In the genomic region with DNA sequence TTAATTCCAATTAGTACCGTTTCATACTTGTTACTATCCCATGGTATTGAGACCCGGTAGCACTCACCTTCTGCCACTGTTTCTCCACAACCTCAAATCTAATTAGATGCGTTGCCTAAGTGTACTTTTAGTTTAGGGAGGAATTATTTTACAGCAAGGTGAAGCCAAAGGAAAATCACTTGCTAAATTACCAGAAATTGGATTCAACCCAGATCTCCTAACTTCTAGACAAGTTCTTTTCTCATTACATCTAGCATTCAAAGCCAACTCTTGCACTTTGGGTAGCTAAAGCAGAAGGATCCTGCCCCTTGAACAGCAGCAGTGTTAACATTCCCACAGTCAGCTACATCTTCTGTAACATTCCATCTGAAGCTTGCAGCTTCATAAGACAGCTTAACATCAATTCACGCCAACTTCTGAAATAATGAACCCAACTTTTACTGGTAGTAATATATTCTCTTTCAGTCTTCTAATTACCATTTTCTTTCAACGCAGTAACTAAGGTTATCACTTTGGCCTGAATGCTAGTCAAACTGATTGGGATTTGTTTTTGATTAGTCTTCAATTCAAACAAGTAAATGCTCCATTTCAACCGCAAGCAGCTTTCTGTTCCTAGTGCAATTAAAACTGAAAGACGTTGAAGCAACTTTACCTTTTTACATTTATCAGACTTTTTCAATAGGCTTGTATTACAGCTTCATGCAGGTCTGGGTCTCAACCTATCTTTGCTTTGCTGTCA, we compare ENCODE assay signal across 8 cellular contexts. TPM values are rescaled to one million over a fixed set of nuclear protein-coding genes. Genes with fewer than 3 reads are reported as not detected.
DNase-seq lines count a peak whose midpoint lies in the region; ATAC-seq and TF ChIP-seq lines count a peak whose summit lies in the region.

No MANE protein-coding gene starts in this region.

- intact Hi-C loops in right lobe of liver (cut with DNase I) (no loop called here), upper lobe of right lung (cut with DNase I) (no loop called here)

- H3K9ac ChIP-seq in HUES6 (ENCODE audit: low read length): peak overlapping the region; percentile 94

- H3K36me3 ChIP-seq in HUES6 (ENCODE audit: control insufficient read depth, insufficient read depth, low read length) (peaks cover 45% of the 10 kb centered on the region), right lobe of liver (peaks cover 0 to 13% (median 0%) of the 10 kb centered on the region in 4 donors), upper lobe of right lung (peaks cover 43% of the 10 kb centered on the region)

- TF ChIP-seq CTCF in right lobe of liver (IDR thresholded peaks at IDR 0.05): no peak
- TF ChIP-seq CTCF in upper lobe of right lung (IDR thresholded peaks at IDR 0.05): no peak

- H3K9me3 ChIP-seq in HUES6 (ENCODE audit: control insufficient read depth, insufficient read depth, low read depth, low read length) (no peaks in the 10 kb centered on the region), right lobe of liver (no peaks in the 10 kb centered on the region), upper lobe of right lung (no peaks in the 10 kb centered on the region)

- ATAC-seq in right lobe of liver (peak in 3 of 4 donors; percentile 1 to 2 (median 2)), upper lobe of right lung (no peak)

- H3K27ac ChIP-seq in HUES6 (ENCODE audit: low read depth, low read length): peak overlapping the region; percentile 86
- H3K27ac ChIP-seq in right lobe of liver: peak overlapping the region; percentile 97
- H3K27ac ChIP-seq in upper lobe of right lung: peak overlapping the region; percentile 99

- TF ChIP-seq POLR2A in right lobe of liver (IDR thresholded peaks at IDR 0.05): no peak

- 12% methylated on average over 7 of the region's 7 CpGs for WGBS in right lobe of liver (ENCODE audit: insufficient coverage, low coverage, low lambda C conversion rate, missing lambda C conversion rate)

- peak overlapping the region; percentile 88 for H3K4me3 ChIP-seq in HUES6 (ENCODE audit: low read depth, low read length)
- peak overlapping the region; percentile 67 to 83 (median 83) for H3K4me3 ChIP-seq in right lobe of liver
- H3K4me3 ChIP-seq in upper lobe of right lung: peak overlapping the region; percentile 81

- no peaks in the 10 kb centered on the region for H3K27me3 ChIP-seq in HUES6 (ENCODE audit: control insufficient read depth, insufficient read depth, low read length)
- H3K27me3 ChIP-seq in right lobe of liver: no peaks in the 10 kb centered on the region
- H3K27me3 ChIP-seq in upper lobe of right lung: no peaks in the 10 kb centered on the region

- in situ Hi-C loops in G401 (cut with HindIII; ENCODE audit: low sequenced_read_pairs): no loop called here

- H3K4me1 ChIP-seq in HUES6 (ENCODE audit: control insufficient read depth, insufficient read depth, low read length) (peaks cover 4% of the 10 kb centered on the region), right lobe of liver (peaks cover 0 to 37% (median 9%) of the 10 kb centered on the region in 4 donors), upper lobe of right lung (peaks cover 24% of the 10 kb centered on the region)

- DNase-seq in G401 (ENCODE audit: low spot score) (peak; percentile 2), astrocyte of the hippocampus (ENCODE audit: low read depth, low spot score) (peak; percentile 39), right lobe of liver (no peak), upper lobe of right lung (no peak), GOT3 (lab: John Stamatoyannopoulos, UW) (no peak)
- DNase-seq in stimulated activated CD4-positive, alpha-beta T cell treated with anti-CD3 and anti-CD28 coated beads, Interleukin-15, amount 100 ng/mL, for 24 hours: no peak
- DNase-seq in stimulated activated CD4-positive, alpha-beta T cell treated with anti-CD3 and anti-CD28 coated beads, Interleukin-4, amount 100 ng/mL, for 24 hours: no peak

RNA-seq across cellular contexts. Expression of gene SEC31A, which starts 0.9 kb away (rescaled TPM):
- total RNA-seq in G401 (2014; rRNA removed; shearing (Covaris generic)): 81.4 and 122 TPM in 2 replicates
- total RNA-seq in right lobe of liver: 100 to 1,000 TPM; 117 to 161 (median 128) TPM
- 199 TPM for total RNA-seq in upper lobe of right lung

RNA-seq across cellular contexts. Expression of gene THAP9, which starts 8.6 kb away (rescaled TPM):
- total RNA-seq in G401 (2014; rRNA removed; shearing (Covaris generic)): 5.9 and 7.0 TPM in 2 replicates
- 1 to 10 TPM in 5 of 6 experiments, under 1 TPM in 1; 0.92 to 3.8 (median 3.0) TPM for total RNA-seq in right lobe of liver
- total RNA-seq in upper lobe of right lung: 3.8 TPM

Comparison
In these comparisons a context has a peak if more than half of its experiments do, and no peak if none do; other contexts are left out.
1. DNase-seq: peak in G401 (single experiment) and astrocyte of the hippocampus (single experiment); none in right lobe of liver (0 of 3), upper lobe of right lung (single experiment), GOT3 (single experiment), stimulated activated CD4-positive, alpha-beta T cell treated with anti-CD3 and anti-CD28 coated beads, Interleukin-15, amount 100 ng/mL, for 24 hours (single experiment) and stimulated activated CD4-positive, alpha-beta T cell treated with anti-CD3 and anti-CD28 coated beads, Interleukin-4, amount 100 ng/mL, for 24 hours (single experiment).
2. Peak in every context shown above with its lines, with median percentiles within 50 percentile points of each other: H3K27ac ChIP-seq and H3K4me3 ChIP-seq.